11 cellular contexts compared by ENCODE assay signal in the genomic region with DNA sequence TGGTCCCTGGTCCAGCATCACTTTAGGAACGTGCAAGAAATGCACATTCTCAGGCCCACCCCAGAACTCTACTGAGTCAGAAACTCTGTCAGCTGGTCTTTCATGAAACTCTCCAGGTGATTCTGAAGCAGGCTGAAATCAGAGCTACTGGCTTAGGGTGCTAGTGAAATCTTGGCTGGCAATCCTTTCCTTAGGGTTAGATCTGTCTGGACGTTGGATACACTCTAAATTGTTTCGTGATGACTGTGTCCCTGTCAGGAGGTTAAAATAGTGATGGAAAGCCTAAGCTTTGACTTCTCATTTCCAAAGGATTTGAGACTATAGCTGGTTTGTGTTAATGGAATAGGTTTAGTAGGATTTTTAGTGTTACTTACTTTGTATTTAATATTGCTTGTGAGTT.
DNase-seq lines count a peak whose midpoint lies in the region; ATAC-seq and TF ChIP-seq lines count a peak whose summit lies in the region.
"Had no signal": no experiment of that assay in that cellular context is flagged by ENCODE, and none has a peak within 500 bp of the region (broad histone marks: within the 10 kb centered on the region; RNA-seq: fewer than 3 reads in every experiment).

No MANE protein-coding gene starts in this region.

- POLR2A ChIA-PET in activated CD4-positive, alpha-beta T cell treated with anti-CD3 and anti-CD28 coated beads for 36 hours (lab: Charles Lee): no interaction called here

- TF ChIP-seq CTCF in natural killer cell (IDR thresholded peaks at IDR 0.05): no peak

- ATAC-seq in natural killer cell: no peak
- no peak for ATAC-seq in natural killer cell treated with Interleukin-12 subunit alpha and Interleukin-12 subunit beta and Interleukin-15 and Interleukin-18, amount 100 ng/mL, for 72 hours
- peak; percentile 32 for ATAC-seq in esophagus mucosa
- no peak for ATAC-seq in activated CD4-positive, alpha-beta T cell treated with anti-CD3 and anti-CD28 coated beads for 36 hours
- ATAC-seq in effector memory CD8-positive, alpha-beta T cell (replicated peaks): no peak
- ATAC-seq: WTC11 had no signal

- CTCF ChIA-PET in activated CD4-positive, alpha-beta T cell treated with anti-CD3 and anti-CD28 coated beads for 36 hours (lab: Charles Lee): interaction anchor here (0.9 to 1.2 kb wide), 3 partner anchors 23 to 122 kb away, joined by 3 to 4 read pairs (median 3); no protein-coding TSS in a partner anchor

- DNase-seq in natural killer cell (no peak), non-pigmented ciliary epithelial cell (ENCODE audit: low read depth) (peak; percentile 50), epidermal melanocyte (ENCODE audit: insufficient read length, low spot score) (no peak), midbrain (lab: John Stamatoyannopoulos, UW) (no peak)
- no peak for DNase-seq in natural killer cell treated with Interleukin-12 subunit alpha and Interleukin-12 subunit beta and Interleukin-15 and Interleukin-18, amount 100 ng/mL, for 72 hours (ENCODE audit: low spot score)
- no peak for DNase-seq in activated CD4-positive, alpha-beta T cell treated with anti-CD3 and anti-CD28 coated beads for 36 hours
- no peak for DNase-seq in effector memory CD8-positive, alpha-beta T cell
- DNase-seq: NCI-H446 treated with DMSO at 0.1 percent for 48 hours; stimulated activated CD4-positive, alpha-beta T cell treated with anti-CD3 and anti-CD28 coated beads, Interleukin-2, amount 100 ng/mL, for 48 hours had no signal

- H3K27ac Mint-ChIP-seq in natural killer cell: peak overlapping the region; percentile 47 to 71
- no peak overlapping the region for H3K27ac Mint-ChIP-seq in natural killer cell treated with Interleukin-12 subunit alpha and Interleukin-12 subunit beta and Interleukin-15 and Interleukin-18, amount 100 ng/mL, for 72 hours
- H3K27ac Mint-ChIP-seq in activated CD4-positive, alpha-beta T cell treated with anti-CD3 and anti-CD28 coated beads for 36 hours: no peak overlapping the region
- no peak overlapping the region for H3K27ac Mint-ChIP-seq in effector memory CD8-positive, alpha-beta T cell
- H3K27ac Mint-ChIP-seq: WTC11 had no signal

- H3K9me3 Mint-ChIP-seq in natural killer cell: peaks cover 3% of the 10 kb centered on the region in 2 donors
- no peaks in the 10 kb centered on the region for H3K9me3 Mint-ChIP-seq in natural killer cell treated with Interleukin-12 subunit alpha and Interleukin-12 subunit beta and Interleukin-15 and Interleukin-18, amount 100 ng/mL, for 72 hours
- H3K9me3 Mint-ChIP-seq in activated CD4-positive, alpha-beta T cell treated with anti-CD3 and anti-CD28 coated beads for 36 hours (ENCODE audit: low read depth): no peaks in the 10 kb centered on the region
- H3K9me3 Mint-ChIP-seq in effector memory CD8-positive, alpha-beta T cell: peaks cover 0 to 2% of the 10 kb centered on the region in 2 donors
- H3K9me3 Mint-ChIP-seq: WTC11 had no signal

- H3K36me3 Mint-ChIP-seq in natural killer cell: no peaks in the 10 kb centered on the region
- H3K36me3 Mint-ChIP-seq in natural killer cell treated with Interleukin-12 subunit alpha and Interleukin-12 subunit beta and Interleukin-15 and Interleukin-18, amount 100 ng/mL, for 72 hours: peaks cover 9% of the 10 kb centered on the region
- peaks cover 5% of the 10 kb centered on the region for H3K36me3 Mint-ChIP-seq in activated CD4-positive, alpha-beta T cell treated with anti-CD3 and anti-CD28 coated beads for 36 hours (ENCODE audit: low read depth)
- H3K36me3 Mint-ChIP-seq in effector memory CD8-positive, alpha-beta T cell (ENCODE audit: insufficient read depth): no peaks in the 10 kb centered on the region
- H3K36me3 Mint-ChIP-seq: WTC11 had no signal

- intact Hi-C loops in natural killer cell (cut with micrococcal nuclease): no loop called here
- intact Hi-C loops in activated CD4-positive, alpha-beta T cell treated with anti-CD3 and anti-CD28 coated beads for 36 hours (cut with DNase I, micrococcal nuclease): no loop called here

- H3K4me3 Mint-ChIP-seq in natural killer cell: peak overlapping the region; percentile 18
- no peak overlapping the region for H3K4me3 Mint-ChIP-seq in natural killer cell treated with Interleukin-12 subunit alpha and Interleukin-12 subunit beta and Interleukin-15 and Interleukin-18, amount 100 ng/mL, for 72 hours
- H3K4me3 Mint-ChIP-seq in activated CD4-positive, alpha-beta T cell treated with anti-CD3 and anti-CD28 coated beads for 36 hours: no peak overlapping the region
- H3K4me3 Mint-ChIP-seq in effector memory CD8-positive, alpha-beta T cell: no peak overlapping the region
- H3K4me3 Mint-ChIP-seq: WTC11 had no signal

- H3K4me1 Mint-ChIP-seq in natural killer cell: peaks cover 79 to 82% of the 10 kb centered on the region in 2 donors
- H3K4me1 Mint-ChIP-seq in natural killer cell treated with Interleukin-12 subunit alpha and Interleukin-12 subunit beta and Interleukin-15 and Interleukin-18, amount 100 ng/mL, for 72 hours (ENCODE audit: low read depth in 2 of 2): peaks cover 38 to 49% of the 10 kb centered on the region in 2 donors
- peaks cover 10% of the 10 kb centered on the region for H3K4me1 Mint-ChIP-seq in activated CD4-positive, alpha-beta T cell treated with anti-CD3 and anti-CD28 coated beads for 36 hours
- H3K4me1 Mint-ChIP-seq in effector memory CD8-positive, alpha-beta T cell (ENCODE audit: low read depth in 2 of 2): peaks cover 26 to 33% of the 10 kb centered on the region in 2 donors

- no peaks in the 10 kb centered on the region for H3K27me3 Mint-ChIP-seq in natural killer cell (ENCODE audit: low read depth in 2 of 2)
- H3K27me3 Mint-ChIP-seq in natural killer cell treated with Interleukin-12 subunit alpha and Interleukin-12 subunit beta and Interleukin-15 and Interleukin-18, amount 100 ng/mL, for 72 hours: no peaks in the 10 kb centered on the region
- H3K27me3 Mint-ChIP-seq in activated CD4-positive, alpha-beta T cell treated with anti-CD3 and anti-CD28 coated beads for 36 hours: no peaks in the 10 kb centered on the region
- no peaks in the 10 kb centered on the region for H3K27me3 Mint-ChIP-seq in effector memory CD8-positive, alpha-beta T cell

Comparison
In these comparisons a context has a peak if more than half of its experiments do, and no peak if none do; other contexts are left out.
1. H3K27ac Mint-ChIP-seq: peak in natural killer cell (2 of 2); none in natural killer cell treated with Interleukin-12 subunit alpha and Interleukin-12 subunit beta and Interleukin-15 and Interleukin-18, amount 100 ng/mL, for 72 hours (0 of 2), activated CD4-positive, alpha-beta T cell treated with anti-CD3 and anti-CD28 coated beads for 36 hours (single experiment) and effector memory CD8-positive, alpha-beta T cell (0 of 2).